ENCODE assay signal across 8 cellular contexts in the genomic region with DNA sequence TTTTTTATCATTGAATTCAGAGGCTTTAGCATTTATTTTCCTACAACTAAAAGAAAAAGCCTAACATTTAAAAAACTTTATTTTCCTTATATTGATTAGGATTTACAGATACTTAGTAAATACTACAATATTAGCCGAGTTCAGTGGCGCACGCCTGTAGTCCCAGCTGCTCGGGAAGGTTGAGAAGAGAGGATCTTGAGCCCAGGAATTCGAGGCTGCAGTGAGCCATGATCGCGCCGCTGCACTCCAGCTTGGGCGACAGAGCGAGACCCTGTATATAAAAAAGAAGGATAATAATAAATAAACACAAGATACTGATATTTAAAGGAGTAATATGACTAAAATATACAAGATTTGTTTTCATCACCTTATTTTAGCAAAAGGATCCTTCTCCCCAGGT. TPM values are rescaled to one million over a fixed set of nuclear protein-coding genes. Genes with fewer than 3 reads are reported as not detected.
DNase-seq lines count a peak whose midpoint lies in the region; ATAC-seq and TF ChIP-seq lines count a peak whose summit lies in the region.

No MANE protein-coding gene starts in this region.

- TF ChIP-seq EP300 in transverse colon (IDR thresholded peaks at IDR 0.05; ENCODE audit: low read depth) = no peak

- H3K9me3 Mint-ChIP-seq in activated T-cell treated with anti-CD3 and anti-CD28 coated beads, Interleukin-2, amount 50 U/mL, for 24 hours = no peaks in the 10 kb centered on the region
- H3K9me3 Mint-ChIP-seq in activated naive CD8-positive, alpha-beta T cell treated with anti-CD3 and anti-CD28 coated beads, Interleukin-2, amount 50 U/mL, for 24 hours = no peaks in the 10 kb centered on the region

- DNase-seq in activated T-cell treated with anti-CD3 and anti-CD28 coated beads, Interleukin-2, amount 50 U/mL, for 24 hours = no peak
- no peak for DNase-seq in activated T-cell treated with anti-CD3 and anti-CD28 coated beads, Interleukin-2, amount 50 U/mL, for 1 hour
- no peak for DNase-seq in activated naive CD8-positive, alpha-beta T cell treated with anti-CD3 and anti-CD28 coated beads, Interleukin-2, amount 50 U/mL, for 24 hours
- DNase-seq in left colon (peak in 1 of 2 donors; percentile 20), transverse colon (peak; percentile 12), NCI-H345 (lab: John Stamatoyannopoulos, UW) (no peak), SHP77 treated with DMSO at 0.1 percent for 48 hours (lab: John Stamatoyannopoulos, UW) (no peak)
- DNase-seq in activated CD4-positive, alpha-beta T cell treated with anti-CD3 and anti-CD28 coated beads, Interleukin-2, amount 50 U/mL, for 1 hour = no peak

- intact Hi-C loops in left colon (cut with DNase I, micrococcal nuclease) = no loop called here
- intact Hi-C loops in transverse colon (cut with DNase I; ENCODE audit: low total_unique reads) = no loop called here

- H3K4me3 Mint-ChIP-seq in activated T-cell treated with anti-CD3 and anti-CD28 coated beads, Interleukin-2, amount 50 U/mL, for 24 hours = peak overlapping the region; percentile 97
- peak overlapping the region; percentile 99 for H3K4me3 Mint-ChIP-seq in activated naive CD8-positive, alpha-beta T cell treated with anti-CD3 and anti-CD28 coated beads, Interleukin-2, amount 50 U/mL, for 24 hours

- TF ChIP-seq POLR2A in transverse colon (IDR thresholded peaks at IDR 0.05) = no peak

- H3K4me3 ChIP-seq in transverse colon = peak overlapping the region in 3 of 4 donors; percentile 25 to 83 (median 29)

- ATAC-seq in activated naive CD8-positive, alpha-beta T cell treated with anti-CD3 and anti-CD28 coated beads, Interleukin-2, amount 50 U/mL, for 24 hours = no peak
- peak; percentile 28 for ATAC-seq in left colon

- peak overlapping the region; percentile 98 for H3K27ac Mint-ChIP-seq in activated T-cell treated with anti-CD3 and anti-CD28 coated beads, Interleukin-2, amount 50 U/mL, for 24 hours
- H3K27ac Mint-ChIP-seq in activated naive CD8-positive, alpha-beta T cell treated with anti-CD3 and anti-CD28 coated beads, Interleukin-2, amount 50 U/mL, for 24 hours = peak overlapping the region; percentile 97

- no peaks in the 10 kb centered on the region for H3K27me3 ChIP-seq in transverse colon

- peaks cover 17% of the 10 kb centered on the region for H3K27me3 Mint-ChIP-seq in activated T-cell treated with anti-CD3 and anti-CD28 coated beads, Interleukin-2, amount 50 U/mL, for 24 hours
- no peaks in the 10 kb centered on the region for H3K27me3 Mint-ChIP-seq in activated naive CD8-positive, alpha-beta T cell treated with anti-CD3 and anti-CD28 coated beads, Interleukin-2, amount 50 U/mL, for 24 hours

- H3K9me3 ChIP-seq in transverse colon = no peaks in the 10 kb centered on the region

- H3K27ac ChIP-seq in transverse colon = peak overlapping the region; percentile 71 to 88 (median 81)

- 30 to 58% methylated on average over 5 to 10 of the region's 10 CpGs for WGBS in transverse colon (ENCODE audit: low coverage in 1 of 2), 2 donors

- H3K4me1 Mint-ChIP-seq in activated T-cell treated with anti-CD3 and anti-CD28 coated beads, Interleukin-2, amount 50 U/mL, for 24 hours (ENCODE audit: low read depth) = peaks cover 11% of the 10 kb centered on the region
- peaks cover 15% of the 10 kb centered on the region for H3K4me1 Mint-ChIP-seq in activated naive CD8-positive, alpha-beta T cell treated with anti-CD3 and anti-CD28 coated beads, Interleukin-2, amount 50 U/mL, for 24 hours

- H3K36me3 ChIP-seq in transverse colon = no peaks in the 10 kb centered on the region

- peaks cover 28% of the 10 kb centered on the region for H3K36me3 Mint-ChIP-seq in activated T-cell treated with anti-CD3 and anti-CD28 coated beads, Interleukin-2, amount 50 U/mL, for 24 hours (ENCODE audit: low read depth)
- peaks cover 20% of the 10 kb centered on the region for H3K36me3 Mint-ChIP-seq in activated naive CD8-positive, alpha-beta T cell treated with anti-CD3 and anti-CD28 coated beads, Interleukin-2, amount 50 U/mL, for 24 hours (ENCODE audit: low read depth)

- peaks cover 0 to 7% (median 2%) of the 10 kb centered on the region in 4 donors for H3K4me1 ChIP-seq in transverse colon

- no peak for TF ChIP-seq CTCF in transverse colon (IDR thresholded peaks at IDR 0.05)

- in situ Hi-C loops in transverse colon (cut with MboI; ENCODE audit: low pct_ligation_motif_present in 1 of 4, low pct_unique_long_range_greater_than_20kb in 1 of 4, low sequenced_read_pairs in 3 of 4) = no loop called here

RNA-seq across cellular contexts. Expression of a gene that starts 0.7 kb away (rescaled TPM):
- total RNA-seq in left colon (1 to 10 TPM; 7.4 to 7.9 TPM), transverse colon (10 to 100 TPM in 1 of 4 donors, 1 to 10 TPM in 3; 3.4 to 16.8 (median 5.7) TPM)

RNA-seq across cellular contexts. Expression of a gene that starts 18.1 kb away (rescaled TPM):
- total RNA-seq in left colon = 10 to 100 TPM; 12.9 to 13.4 TPM
- total RNA-seq in transverse colon = 10 to 100 TPM in 2 of 4 donors, 1 to 10 TPM in 2; 1.9 to 16.7 (median 10.1) TPM

RNA-seq across cellular contexts. Expression of a gene that starts 18.2 kb away (rescaled TPM):
- total RNA-seq in left colon (100 to 1,000 TPM; 201 to 236 TPM), transverse colon (100 to 1,000 TPM in 1 of 4 donors, 10 to 100 TPM in 3; 11.9 to 128 (median 70.9) TPM)

RNA-seq across cellular contexts. Expression of a gene that starts 42.2 kb away (rescaled TPM):
- total RNA-seq in left colon = not detected
- not detected for total RNA-seq in transverse colon
